In genomic region chr5:65364907-65365306, GRCh38 we compare ENCODE assay signal across 17 cellular contexts.
DNase-seq lines count a peak whose midpoint lies in the region; ATAC-seq, FAIRE-seq and TF ChIP-seq lines count a peak whose summit lies in the region.
"Had no signal": no experiment of that assay in that cellular context is flagged by ENCODE, and none has a peak within 500 bp of the region (broad histone marks: within the 10 kb centered on the region; RNA-seq: fewer than 3 reads in every experiment).

No MANE protein-coding gene starts in this region.

- no peaks in the 10 kb centered on the region for H3K27me3 ChIP-seq in bronchial epithelial cell (ENCODE audit: control insufficient read depth, insufficient read depth, low read length)
- H3K27me3 ChIP-seq: left lung had no signal

- H3K4me3 ChIP-seq in bronchial epithelial cell (ENCODE audit: low read depth, low read length) = no peak overlapping the region
- H3K4me3 ChIP-seq: left lung had no signal

- FAIRE-seq in H54 (lab: Jason Lieb, UNC) (peak; percentile 6), bronchial epithelial cell (lab: Jason Lieb, UNC) (no peak), frontal cortex (lab: Jason Lieb, UNC) (no peak)

- H3K36me3 Mint-ChIP-seq in neural crest cell (ENCODE audit: low read depth) = no peaks in the 10 kb centered on the region
- H3K36me3 Mint-ChIP-seq: CD8-positive, alpha-beta T cell; IgD-negative memory B cell had no signal

- H3K27me3 Mint-ChIP-seq in neural crest cell (ENCODE audit: low read depth) = no peaks in the 10 kb centered on the region
- H3K27me3 Mint-ChIP-seq: activated CD4-positive, alpha-beta T cell treated with anti-CD3 and anti-CD28 coated beads, Interleukin-2, amount 10 ng/mL, durations not matched to agents 7 days and 5 days; IgD-negative memory B cell had no signal

- TF ChIP-seq POLR2A in H54 (IDR thresholded peaks at IDR 0.05; ENCODE audit: low read depth, low read length) = no peak

- H3K9me3 Mint-ChIP-seq in neural crest cell = no peaks in the 10 kb centered on the region
- H3K9me3 Mint-ChIP-seq: activated CD4-positive, alpha-beta T cell treated with anti-CD3 and anti-CD28 coated beads, Interleukin-2, amount 10 ng/mL, durations not matched to agents 7 days and 5 days; activated T-cell treated with anti-CD3 and anti-CD28 coated beads, Interleukin-2, amount 50 U/mL, for 4 hours; CD8-positive, alpha-beta T cell; IgD-negative memory B cell; T-helper 1 cell treated with Interleukin-12 subunit alpha and Interleukin-12 subunit beta and Interleukin-4 antibody, amounts not matched to agents 30 μg/mL and 1 μg/mL, for 36 hours had no signal

- ATAC-seq in HG03354 (IDR thresholded peaks at IDR 0.05; ENCODE audit: poor library complexity, severe bottlenecking, unreplicated experiment) = no peak
- ATAC-seq: activated T-cell treated with anti-CD3 and anti-CD28 coated beads, Interleukin-2, amount 50 U/mL, for 4 hours; CD8-positive, alpha-beta T cell had no signal

- no peaks in the 10 kb centered on the region for H3K36me3 ChIP-seq in bronchial epithelial cell (ENCODE audit: control insufficient read depth, insufficient read depth, low read length)
- H3K36me3 ChIP-seq: left lung had no signal

- peak overlapping the region; percentile 86 for H3K27ac Mint-ChIP-seq in neural crest cell (ENCODE audit: unreplicated experiment)
- H3K27ac Mint-ChIP-seq: activated CD4-positive, alpha-beta T cell treated with anti-CD3 and anti-CD28 coated beads, Interleukin-2, amount 10 ng/mL, durations not matched to agents 7 days and 5 days; CD8-positive, alpha-beta T cell; IgD-negative memory B cell; T-helper 1 cell treated with Interleukin-12 subunit alpha and Interleukin-12 subunit beta and Interleukin-4 antibody, amounts not matched to agents 30 μg/mL and 1 μg/mL, for 36 hours had no signal

- DNase-seq in H54 (ENCODE audit: insufficient read length, low spot score) (no peak), NCI-H2227 treated with DMSO at 0.1 percent for 48 hours (lab: John Stamatoyannopoulos, UW) (peak; percentile 38), bronchial epithelial cell (ENCODE audit: low read depth) (peak; percentile 15), neural crest cell (ENCODE audit: low read depth, low spot score) (no peak), NCI-H524 treated with DMSO at 0.1 percent for 48 hours (lab: John Stamatoyannopoulos, UW) (no peak), GM03348 (ENCODE audit: low spot score) (no peak), frontal cortex (ENCODE audit: low spot score in 2 of 2) (no peak)
- DNase-seq: activated CD4-positive, alpha-beta T cell treated with anti-CD3 and anti-CD28 coated beads, Interleukin-2, amount 10 ng/mL, durations not matched to agents 7 days and 5 days; activated T-cell treated with anti-CD3 and anti-CD28 coated beads, Interleukin-2, amount 50 U/mL, for 4 hours; CD8-positive, alpha-beta T cell; GF-D8; NCI-H187 treated with DMSO at 0.1 percent for 48 hours; OCI-M1 had no signal

- no peak overlapping the region for H3K4me3 Mint-ChIP-seq in neural crest cell
- H3K4me3 Mint-ChIP-seq: activated CD4-positive, alpha-beta T cell treated with anti-CD3 and anti-CD28 coated beads, Interleukin-2, amount 10 ng/mL, durations not matched to agents 7 days and 5 days; activated T-cell treated with anti-CD3 and anti-CD28 coated beads, Interleukin-2, amount 50 U/mL, for 4 hours; CD8-positive, alpha-beta T cell; IgD-negative memory B cell; T-helper 1 cell treated with Interleukin-12 subunit alpha and Interleukin-12 subunit beta and Interleukin-4 antibody, amounts not matched to agents 30 μg/mL and 1 μg/mL, for 36 hours had no signal

- peaks cover 13% of the 10 kb centered on the region for H3K4me1 Mint-ChIP-seq in neural crest cell
- H3K4me1 Mint-ChIP-seq: activated CD4-positive, alpha-beta T cell treated with anti-CD3 and anti-CD28 coated beads, Interleukin-2, amount 10 ng/mL, durations not matched to agents 7 days and 5 days; IgD-negative memory B cell had no signal

- TF ChIP-seq CTCF in bronchial epithelial cell (IDR thresholded peaks at IDR 0.05; ENCODE audit: insufficient read depth, low read length, severe bottlenecking) (no peak), neural crest cell (conservative IDR thresholded peaks at IDR 0.05) (no peak)

Comparison
In these comparisons a context has a peak if more than half of its experiments do, and no peak if none do; other contexts are left out.
1. DNase-seq: peak in NCI-H2227 treated with DMSO at 0.1 percent for 48 hours (single experiment) and bronchial epithelial cell (single experiment); none in H54 (single experiment), neural crest cell (single experiment), NCI-H524 treated with DMSO at 0.1 percent for 48 hours (single experiment), GM03348 (single experiment) and frontal cortex (0 of 2).